ENCODE assay signal across 27 cellular contexts in genomic region chr13:62193919-62194318, GRCh38.
"Had no signal": no experiment of that assay in that cellular context is flagged by ENCODE, and none has a peak within 500 bp of the region (broad histone marks: within the 10 kb centered on the region; RNA-seq: fewer than 3 reads in every experiment).

No MANE protein-coding gene starts in this region.

- H3K79me2 ChIP-seq: hepatocyte had no signal

- H3K4me2 ChIP-seq: hepatocyte had no signal

- FAIRE-seq: kidney had no signal

- H3K27ac Mint-ChIP-seq: activated CD4-positive, alpha-beta memory T cell treated with anti-CD3 and anti-CD28 coated beads, Interleukin-2, amount 10 ng/mL, durations not matched to agents 7 days and 5 days; activated naive CD4-positive, alpha-beta T cell treated with anti-CD3 and anti-CD28 coated beads, Interleukin-2, amount 10 ng/mL, durations not matched to agents 7 days and 5 days; activated naive CD8-positive, alpha-beta T cell treated with anti-CD3 and anti-CD28 coated beads, Interleukin-2, amount 10 ng/mL, durations not matched to agents 7 days and 5 days; activated T-cell treated with anti-CD3 and anti-CD28 coated beads, Interleukin-2, amount 50 U/mL, for 24 hours; brain; effector memory CD8-positive, alpha-beta T cell; nephron; stimulated activated naive CD8-positive, alpha-beta T cell treated with anti-CD3 and anti-CD28 coated beads, Interleukin-15, Interleukin-2, amounts not matched to agents 100 ng/mL and 50 ng/mL, for 24 hours; T-helper 17 cell had no signal

- H3K4me1 Mint-ChIP-seq: activated CD4-positive, alpha-beta memory T cell treated with anti-CD3 and anti-CD28 coated beads, Interleukin-2, amount 10 ng/mL, durations not matched to agents 7 days and 5 days; activated naive CD4-positive, alpha-beta T cell treated with anti-CD3 and anti-CD28 coated beads, Interleukin-2, amount 10 ng/mL, durations not matched to agents 7 days and 5 days; activated naive CD8-positive, alpha-beta T cell treated with anti-CD3 and anti-CD28 coated beads, Interleukin-2, amount 10 ng/mL, durations not matched to agents 7 days and 5 days; brain; nephron; T-helper 17 cell had no signal

- H3K27me3 ChIP-seq: ascending aorta, gastroesophageal sphincter, hepatocyte, right lobe of liver, upper lobe of left lung, vagina had no signal

- H2AFZ ChIP-seq: hepatocyte had no signal

- H3K9me3 Mint-ChIP-seq: nephron had no signal

- H3K27ac ChIP-seq: ascending aorta, gastroesophageal sphincter, hepatocyte, lower lobe of right lung, right lobe of liver, thoracic aorta, upper lobe of left lung, vagina, WERI-Rb-1 had no signal

- H3K36me3 ChIP-seq: ascending aorta, gastroesophageal sphincter, lower lobe of right lung, right lobe of liver, thoracic aorta, upper lobe of left lung, vagina, WERI-Rb-1 had no signal

- H3K9me3 ChIP-seq: ascending aorta, gastroesophageal sphincter, lower lobe of right lung, right lobe of liver, thoracic aorta, upper lobe of left lung, vagina had no signal

- H3K4me3 ChIP-seq: ascending aorta, gastroesophageal sphincter, hepatocyte, lower lobe of right lung, right lobe of liver, thoracic aorta, upper lobe of left lung, vagina had no signal

- ATAC-seq: activated CD4-positive, CD25-positive, alpha-beta regulatory T cell treated with anti-CD3 and anti-CD28 coated beads, Interleukin-2, amount 50 U/mL, for 24 hours; effector memory CD8-positive, alpha-beta T cell; gastroesophageal sphincter; left lobe of liver; lower lobe of right lung; right lobe of liver; T-helper 17 cell had no signal

- DNase-seq: activated CD4-positive, alpha-beta memory T cell treated with anti-CD3 and anti-CD28 coated beads, Interleukin-2, amount 10 ng/mL, durations not matched to agents 7 days and 5 days; activated CD4-positive, alpha-beta T cell treated with anti-CD3 and anti-CD28 coated beads for 48 hours; activated CD8-positive, alpha-beta memory T cell treated with anti-CD3 and anti-CD28 coated beads, Interleukin-2, amount 50 U/mL, for 48 hours; activated gamma-delta T cell; activated naive CD4-positive, alpha-beta T cell treated with anti-CD3 and anti-CD28 coated beads, Interleukin-2, amount 10 ng/mL, durations not matched to agents 7 days and 5 days; activated naive CD8-positive, alpha-beta T cell treated with anti-CD3 and anti-CD28 coated beads, Interleukin-2, amount 10 ng/mL, durations not matched to agents 7 days and 5 days; activated T-cell treated with anti-CD3 and anti-CD28 coated beads, Interleukin-2, amount 50 U/mL, for 24 hours; cortex of kidney; effector memory CD8-positive, alpha-beta T cell; kidney; lower lobe of right lung; right lobe of liver; stimulated activated CD4-positive, alpha-beta T cell treated with anti-CD3 and anti-CD28 coated beads, Interleukin-2, amount 100 ng/mL, for 48 hours; T-helper 17 cell; T1000; WERI-Rb-1 had no signal

- H3K36me3 Mint-ChIP-seq: activated naive CD4-positive, alpha-beta T cell treated with anti-CD3 and anti-CD28 coated beads, Interleukin-2, amount 10 ng/mL, durations not matched to agents 7 days and 5 days; activated naive CD8-positive, alpha-beta T cell treated with anti-CD3 and anti-CD28 coated beads, Interleukin-2, amount 10 ng/mL, durations not matched to agents 7 days and 5 days; brain had no signal

- H3K4me1 ChIP-seq: ascending aorta, gastroesophageal sphincter, lower lobe of right lung, right lobe of liver, upper lobe of left lung, vagina had no signal

- H3K4me3 Mint-ChIP-seq: activated CD4-positive, alpha-beta memory T cell treated with anti-CD3 and anti-CD28 coated beads, Interleukin-2, amount 10 ng/mL, durations not matched to agents 7 days and 5 days; activated naive CD4-positive, alpha-beta T cell treated with anti-CD3 and anti-CD28 coated beads, Interleukin-2, amount 10 ng/mL, durations not matched to agents 7 days and 5 days; activated naive CD8-positive, alpha-beta T cell treated with anti-CD3 and anti-CD28 coated beads, Interleukin-2, amount 10 ng/mL, durations not matched to agents 7 days and 5 days; activated T-cell treated with anti-CD3 and anti-CD28 coated beads, Interleukin-2, amount 50 U/mL, for 24 hours; brain; effector memory CD8-positive, alpha-beta T cell; nephron; stimulated activated naive CD8-positive, alpha-beta T cell treated with anti-CD3 and anti-CD28 coated beads, Interleukin-15, Interleukin-2, amounts not matched to agents 100 ng/mL and 50 ng/mL, for 24 hours; T-helper 17 cell had no signal

- H3K27me3 Mint-ChIP-seq: activated CD4-positive, alpha-beta memory T cell treated with anti-CD3 and anti-CD28 coated beads, Interleukin-2, amount 10 ng/mL, durations not matched to agents 7 days and 5 days; activated naive CD4-positive, alpha-beta T cell treated with anti-CD3 and anti-CD28 coated beads, Interleukin-2, amount 10 ng/mL, durations not matched to agents 7 days and 5 days; activated naive CD8-positive, alpha-beta T cell treated with anti-CD3 and anti-CD28 coated beads, Interleukin-2, amount 10 ng/mL, durations not matched to agents 7 days and 5 days; activated T-cell treated with anti-CD3 and anti-CD28 coated beads, Interleukin-2, amount 50 U/mL, for 24 hours; brain; effector memory CD8-positive, alpha-beta T cell; stimulated activated naive CD8-positive, alpha-beta T cell treated with anti-CD3 and anti-CD28 coated beads, Interleukin-15, Interleukin-2, amounts not matched to agents 100 ng/mL and 50 ng/mL, for 24 hours; T-helper 17 cell had no signal
